In genomic region chr19:56217039-56217949, GRCh38 we compare ENCODE assay signal across 9 cellular contexts. TPM values are rescaled to one million over a fixed set of nuclear protein-coding genes. Genes with fewer than 3 reads are reported as not detected.
DNase-seq lines count a peak whose midpoint lies in the region; ATAC-seq and TF ChIP-seq lines count a peak whose summit lies in the region.
"Had no signal": no experiment of that assay in that cellular context is flagged by ENCODE, and none has a peak within 500 bp of the region (broad histone marks: within the 10 kb centered on the region; RNA-seq: fewer than 3 reads in every experiment).

No MANE protein-coding gene starts in this region.

- peaks cover 58% of the 10 kb centered on the region for H3K9me3 Mint-ChIP-seq in nephron progenitor cell

- peaks cover 13% of the 10 kb centered on the region for H3K27me3 Mint-ChIP-seq in nephron progenitor cell (ENCODE audit: low read depth, poor library complexity)

- H3K4me3 Mint-ChIP-seq in nephron progenitor cell: peak overlapping the region; percentile 23

- peak; percentile 94 for ATAC-seq in esophagus mucosa
- ATAC-seq in GM19351 (IDR thresholded peaks at IDR 0.05; ENCODE audit: unreplicated experiment): no peak
- no peak for ATAC-seq in GM21515 (IDR thresholded peaks at IDR 0.05; ENCODE audit: unreplicated experiment)
- no peak for ATAC-seq in GM19328 (IDR thresholded peaks at IDR 0.05; ENCODE audit: unreplicated experiment)

- peak; percentile 33 for DNase-seq in AG10803 (ENCODE audit: low read depth)
- DNase-seq in HuH-7.5 (ENCODE audit: low spot score): peak; percentile 38
- DNase-seq in nephron progenitor cell: peak; percentile 9
- no peak for DNase-seq in stimulated activated CD8-positive, alpha-beta memory T cell treated with anti-CD3 and anti-CD28 coated beads, Interleukin-4, amount 100 ng/mL, for 48 hours
- DNase-seq: NCI-H446 treated with DMSO at 0.1 percent for 48 hours had no signal

- TF ChIP-seq CTCF in AG10803 (conservative IDR thresholded peaks at IDR 0.05; ENCODE audit: low read length): no peak
- TF ChIP-seq CTCF in nephron progenitor cell (IDR thresholded peaks at IDR 0.05): no peak

- peak overlapping the region; percentile 36 for H3K4me3 ChIP-seq in AG10803 (ENCODE audit: low read length)

- H3K4me1 Mint-ChIP-seq in nephron progenitor cell: no peaks in the 10 kb centered on the region

- H3K36me3 Mint-ChIP-seq in nephron progenitor cell (ENCODE audit: low read depth): peaks cover 26% of the 10 kb centered on the region

- H3K27ac Mint-ChIP-seq in nephron progenitor cell: peak overlapping the region; percentile 25

RNA-seq across cellular contexts. Expression of gene ZSCAN5C, which starts 15.2 kb away (rescaled TPM):
- not detected for total RNA-seq in esophagus mucosa

RNA-seq across cellular contexts. Expression of gene ZSCAN5B, which starts 19.7 kb away (rescaled TPM):
- total RNA-seq in esophagus mucosa: not detected

RNA-seq across cellular contexts. Expression of gene GALP, which starts 41.5 kb away (rescaled TPM):
- total RNA-seq in esophagus mucosa: not detected

RNA-seq across cellular contexts. Expression of gene EDDM13, which starts 55.3 kb away (rescaled TPM):
- 1.4 TPM for total RNA-seq in esophagus mucosa
